In genomic region chr18:36887055-36887570, GRCh38 we compare ENCODE assay signal across 17 cellular contexts. TPM values are rescaled to one million over a fixed set of nuclear protein-coding genes. Genes with fewer than 3 reads are reported as not detected.
DNase-seq lines count a peak whose midpoint lies in the region; ATAC-seq, FAIRE-seq and TF ChIP-seq lines count a peak whose summit lies in the region.
"Had no signal": no experiment of that assay in that cellular context is flagged by ENCODE, and none has a peak within 500 bp of the region (broad histone marks: within the 10 kb centered on the region; RNA-seq: fewer than 3 reads in every experiment).

No MANE protein-coding gene starts in this region.

- TF ChIP-seq CTCF in H9 (conservative IDR thresholded peaks at IDR 0.05): no peak
- no peak for TF ChIP-seq CTCF in endothelial cell of umbilical vein (IDR thresholded peaks at IDR 0.05; ENCODE audit: extremely low read depth in 1 of 2, insufficient read depth in 1 of 2, low read depth in 1 of 2, low read length in 2 of 2)
- TF ChIP-seq CTCF in upper lobe of left lung (IDR thresholded peaks at IDR 0.05): no peak
- TF ChIP-seq CTCF in brain microvascular endothelial cell (IDR thresholded peaks at IDR 0.05; ENCODE audit: low read depth, low read length, missing control alignments): no peak

- no peak overlapping the region for H4K5ac ChIP-seq in H9 (ENCODE audit: insufficient read length, low read depth, low read length)

- POLR2A ChIA-PET in endothelial cell of umbilical vein (lab: Charles Lee): no interaction called here

- TF ChIP-seq POLR2A in endothelial cell of umbilical vein (IDR thresholded peaks at IDR 0.05; ENCODE audit: low read depth, low read length): no peak
- TF ChIP-seq POLR2A in upper lobe of left lung (IDR thresholded peaks at IDR 0.05): no peak

- H3K4me3 ChIP-seq in SK-N-MC (no peak overlapping the region), endothelial cell of umbilical vein (replicated peaks in 1 of 3; ENCODE audit: insufficient read depth in 1 of 3, low read depth in 1 of 3, low read length in 3 of 3) (no peak overlapping the region), upper lobe of left lung (no peak overlapping the region), brain microvascular endothelial cell (ENCODE audit: low read depth, low read length) (no peak overlapping the region), SJCRH30 (no peak overlapping the region)

- H3K4ac ChIP-seq in H9 (ENCODE audit: low read depth, low read length): no peak overlapping the region

- H3K23me2 ChIP-seq in H9 (ENCODE audit: insufficient read length, low read depth, low read length, poor library complexity, severe bottlenecking): no peaks in the 10 kb centered on the region

- FAIRE-seq in endothelial cell of umbilical vein (lab: Jason Lieb, UNC): no peak
- FAIRE-seq: H54, RCC 7860 had no signal

- intact Hi-C loops in endothelial cell of umbilical vein (cut with micrococcal nuclease): no loop called here

- H4K91ac ChIP-seq in H9 (ENCODE audit: insufficient read length, low read depth, low read length): no peak overlapping the region

- in situ Hi-C loops in brain microvascular endothelial cell (cut with HindIII; ENCODE audit: low pct_ligation_motif_present, low sequenced_read_pairs): no loop called here

- H4K20me1 ChIP-seq in H9 (ENCODE audit: control insufficient read depth, insufficient read depth, insufficient read length) (no peaks in the 10 kb centered on the region), endothelial cell of umbilical vein (replicated peaks; ENCODE audit: control insufficient read depth, extremely low read depth, insufficient read depth, low read length) (no peaks in the 10 kb centered on the region)

- no peak overlapping the region for H2AK5ac ChIP-seq in H9 (ENCODE audit: insufficient read length, low read length)

- no peaks in the 10 kb centered on the region for H3K9me3 Mint-ChIP-seq in H9

- CTCF ChIA-PET in endothelial cell of umbilical vein (lab: Charles Lee): interaction anchor here (1.5 kb wide), 1 partner anchor 12 kb away, joined by 4 read pairs; no protein-coding TSS in a partner anchor

- H3K9me3 ChIP-seq in H9 (ENCODE audit: control insufficient read depth, low read depth, low read length) (no peaks in the 10 kb centered on the region), SK-N-MC (ENCODE audit: low read depth, low read length) (no peaks in the 10 kb centered on the region), endothelial cell of umbilical vein (replicated peaks; ENCODE audit: control insufficient read depth, insufficient read depth, low read length) (no peaks in the 10 kb centered on the region), upper lobe of left lung (no peaks in the 10 kb centered on the region), SJCRH30 (replicated peaks) (no peaks in the 10 kb centered on the region)

- dilution Hi-C loops in endothelial cell of umbilical vein (cut with MboI; ENCODE audit: extremely low pct_ligation_motif_present, low sequenced_read_pairs): no loop called here

- H2BK120ac ChIP-seq in H9 (ENCODE audit: low read depth, low read length, poor library complexity, severe bottlenecking): no peak overlapping the region

- H3K4me3 Mint-ChIP-seq in H9: no peak overlapping the region
- H3K4me3 Mint-ChIP-seq: B cell had no signal

- H3K23ac ChIP-seq in H9 (ENCODE audit: insufficient read length, low read depth, low read length): no peak overlapping the region

- peaks cover 22 to 26% of the 10 kb centered on the region in 2 experiments for H3K4me1 Mint-ChIP-seq in H9

- no peak overlapping the region for H2BK5ac ChIP-seq in H9 (ENCODE audit: insufficient read length, low read length)

- H3K27me3 ChIP-seq in H9 (ENCODE audit: insufficient read depth, low read length): no peaks in the 10 kb centered on the region
- no peaks in the 10 kb centered on the region for H3K27me3 ChIP-seq in endothelial cell of umbilical vein (ENCODE audit: control insufficient read depth in 2 of 2, insufficient read depth in 2 of 2, low read length in 2 of 2)
- H3K27me3 ChIP-seq in upper lobe of left lung: no peaks in the 10 kb centered on the region
- H3K27me3 ChIP-seq in brain microvascular endothelial cell (replicated peaks): no peaks in the 10 kb centered on the region
- H3K27me3 ChIP-seq in SJCRH30: no peaks in the 10 kb centered on the region

- H3K4me2 ChIP-seq in H9 (ENCODE audit: insufficient read depth, insufficient read length, low read length): no peak overlapping the region
- no peak overlapping the region for H3K4me2 ChIP-seq in endothelial cell of umbilical vein (ENCODE audit: insufficient read depth, low read length)
- H3K4me2 ChIP-seq: KMS-11 had no signal

- no peak overlapping the region for H3K18ac ChIP-seq in H9 (ENCODE audit: insufficient read length, low read depth, low read length)

- H3K27ac ChIP-seq in H9 (ENCODE audit: insufficient read length, low read depth, low read length): no peak overlapping the region
- peak overlapping the region; percentile 67 for H3K27ac ChIP-seq in SK-N-MC
- H3K27ac ChIP-seq in endothelial cell of umbilical vein (ENCODE audit: insufficient read depth, low read depth, low read length): no peak overlapping the region
- peak overlapping the region in 3 of 4 donors; percentile 41 to 63 (median 53) for H3K27ac ChIP-seq in upper lobe of left lung
- no peak overlapping the region for H3K27ac ChIP-seq in brain microvascular endothelial cell
- no peak overlapping the region for H3K27ac ChIP-seq in SJCRH30
- H3K27ac ChIP-seq: KMS-11 had no signal

- H2BK20ac ChIP-seq in H9 (ENCODE audit: low read depth, low read length, poor library complexity, severe bottlenecking): no peak overlapping the region

- H3K79me2 ChIP-seq in H9 (ENCODE audit: insufficient read depth, low read length) (no peaks in the 10 kb centered on the region), endothelial cell of umbilical vein (ENCODE audit: control insufficient read depth, insufficient read depth, low read length) (no peaks in the 10 kb centered on the region)

- no peak overlapping the region for H3K9ac ChIP-seq in H9 (ENCODE audit: extremely low read depth, insufficient read length, low read length)
- no peak overlapping the region for H3K9ac ChIP-seq in SK-N-MC (ENCODE audit: insufficient read length)
- H3K9ac ChIP-seq in endothelial cell of umbilical vein (replicated peaks; ENCODE audit: extremely low read depth, insufficient read depth, low read length): no peak overlapping the region
- H3K9ac ChIP-seq: KMS-11 had no signal

- H2BK12ac ChIP-seq in H9 (ENCODE audit: insufficient read length, low read depth, low read length): no peak overlapping the region

- peak overlapping the region; percentile 53 to 93 (median 71); a peak in 5 of 7 replicates for H3K27ac Mint-ChIP-seq in H9
- H3K27ac Mint-ChIP-seq: B cell had no signal

- ATAC-seq in upper lobe of left lung (ENCODE audit: low FRiP score in 2 of 2): peak in 1 of 2 donors; percentile 65

- H2AFZ ChIP-seq in H9 (ENCODE audit: low read length) (no peak overlapping the region), endothelial cell of umbilical vein (ENCODE audit: low read depth, low read length) (no peak overlapping the region)

- no peak overlapping the region for H3K56ac ChIP-seq in H9 (ENCODE audit: insufficient read length, low read depth, low read length)

- no peak overlapping the region for H4K8ac ChIP-seq in H9 (replicated peaks; ENCODE audit: insufficient read length, low read depth, low read length)

- DNase-seq in H9: no peak
- DNase-seq in SK-N-MC (ENCODE audit: low read depth, low spot score): no peak
- DNase-seq in endothelial cell of umbilical vein (ENCODE audit: low read depth, low spot score): peak; percentile 46
- no peak for DNase-seq in upper lobe of left lung
- no peak for DNase-seq in AG08396 (ENCODE audit: low spot score)
- no peak for DNase-seq in brain microvascular endothelial cell
- no peak for DNase-seq in SJCRH30
- DNase-seq: NCI-H1105, NCI-H2081 treated with DMSO at 0.1 percent for 48 hours, NCI-H2171 treated with DMSO at 0.1 percent for 48 hours, NCI-H446, NCI-H526, OCI-M1 had no signal

- H3K79me1 ChIP-seq in H9 (ENCODE audit: insufficient read depth, low read depth, low read length, poor library complexity, severe bottlenecking): no peaks in the 10 kb centered on the region

- no peak overlapping the region for H2BK15ac ChIP-seq in H9 (ENCODE audit: low read depth, low read length)

- no peaks in the 10 kb centered on the region for H3K27me3 Mint-ChIP-seq in H9 (ENCODE audit: low read depth)
- H3K27me3 Mint-ChIP-seq: B cell had no signal

- no peaks in the 10 kb centered on the region for H3K36me3 Mint-ChIP-seq in H9 (ENCODE audit: insufficient read depth in 1 of 3, low read depth in 3 of 3)

- no peaks in the 10 kb centered on the region for H3K9me1 ChIP-seq in endothelial cell of umbilical vein (replicated peaks; ENCODE audit: control insufficient read depth, extremely low read depth, insufficient read depth, low read length)

- H3K14ac ChIP-seq in H9 (ENCODE audit: insufficient read depth, low read length): no peak overlapping the region

- H3K4me1 ChIP-seq in H9 (ENCODE audit: insufficient read depth, low read length): no peaks in the 10 kb centered on the region
- H3K4me1 ChIP-seq in endothelial cell of umbilical vein (ENCODE audit: control insufficient read depth, extremely low read depth, insufficient read depth, low read length): peaks cover 10% of the 10 kb centered on the region
- H3K4me1 ChIP-seq in upper lobe of left lung: peaks cover 0 to 8% (median 7%) of the 10 kb centered on the region in 4 donors
- no peaks in the 10 kb centered on the region; the same call in 1 of the 2 replicates for H3K4me1 ChIP-seq in SJCRH30

- no peak overlapping the region for H3T11ph ChIP-seq in H9 (ENCODE audit: low read length)

- no TSS peak for BruUV-seq in endothelial cell of umbilical vein (replicated peaks; lab: Mats Ljungman, UMichigan)

- no peak for TF ChIP-seq EP300 in upper lobe of left lung (IDR thresholded peaks at IDR 0.05)

- no peaks in the 10 kb centered on the region for H3K36me3 ChIP-seq in SK-N-MC (ENCODE audit: insufficient read depth, low read length)
- no peaks in the 10 kb centered on the region for H3K36me3 ChIP-seq in endothelial cell of umbilical vein (ENCODE audit: control insufficient read depth in 2 of 2, extremely low read depth in 1 of 2, insufficient read depth in 2 of 2, low read length in 2 of 2)
- no peaks in the 10 kb centered on the region for H3K36me3 ChIP-seq in upper lobe of left lung
- no peaks in the 10 kb centered on the region for H3K36me3 ChIP-seq in brain microvascular endothelial cell (replicated peaks)
- no peaks in the 10 kb centered on the region for H3K36me3 ChIP-seq in SJCRH30

RNA-seq across cellular contexts. Expression of gene KIAA1328, which starts 58.2 kb away (rescaled TPM):
- total RNA-seq in H9 (2021) (4.9 and 5.8 TPM in 2 replicates), endothelial cell of umbilical vein (6.3 and 6.5 TPM in 2 replicates), upper lobe of left lung (10 to 100 TPM; 10.6 to 66.0 (median 28.8) TPM)
- polyA plus RNA-seq in endothelial cell of umbilical vein: 2.0 and 2.7 TPM in 2 replicates
- 2.7 and 2.9 TPM in 2 replicates for polyA plus RNA-seq in endothelial cell of umbilical vein (2011; cell fraction: cytosol; rRNA removed)
- 10.5 and 12.3 TPM in 2 replicates for polyA plus RNA-seq in endothelial cell of umbilical vein (2011; cell fraction: nucleus; rRNA removed)
- polyA plus RNA-seq in endothelial cell of umbilical vein (2012): 3.6 and 3.8 TPM in 2 replicates
- 8.3 and 9.3 TPM in 2 replicates for polyA minus RNA-seq in endothelial cell of umbilical vein
- 7.7 TPM for polyA minus RNA-seq in endothelial cell of umbilical vein (2011; cell fraction: cytosol; rRNA and poly(A)+ RNA removed)
- 23.5 and 32.6 TPM in 2 replicates for polyA minus RNA-seq in endothelial cell of umbilical vein (2011; cell fraction: nucleus; rRNA and poly(A)+ RNA removed)
- 3.3 and 5.5 TPM in 2 replicates for total RNA-seq in SJCRH30 (2014; rRNA removed; shearing (Covaris generic))

RNA-seq across cellular contexts. Expression of gene TPGS2, which starts 58.3 kb away (rescaled TPM):
- total RNA-seq in H9 (2021) (139 and 147 TPM in 2 replicates), endothelial cell of umbilical vein (148 and 150 TPM in 2 replicates), upper lobe of left lung (100 to 1,000 TPM in 3 of 6 donors, 10 to 100 TPM in 3; 63.6 to 133 (median 94.9) TPM)
- polyA plus RNA-seq in endothelial cell of umbilical vein: 232 and 279 TPM in 2 replicates
- 269 and 313 TPM in 2 replicates for polyA plus RNA-seq in endothelial cell of umbilical vein (2011; cell fraction: cytosol; rRNA removed)
- 108 and 113 TPM in 2 replicates for polyA plus RNA-seq in endothelial cell of umbilical vein (2011; cell fraction: nucleus; rRNA removed)
- 178 and 199 TPM in 2 replicates for polyA plus RNA-seq in endothelial cell of umbilical vein (2012)
- 294 and 298 TPM in 2 replicates for polyA minus RNA-seq in endothelial cell of umbilical vein
- 120 TPM for polyA minus RNA-seq in endothelial cell of umbilical vein (2011; cell fraction: cytosol; rRNA and poly(A)+ RNA removed)
- polyA minus RNA-seq in endothelial cell of umbilical vein (2011; cell fraction: nucleus; rRNA and poly(A)+ RNA removed): 79.9 and 111 TPM in 2 replicates
- 91.6 and 99.3 TPM in 2 replicates for total RNA-seq in SJCRH30 (2014; rRNA removed; shearing (Covaris generic))

Comparison
In these comparisons a context has a peak if more than half of its experiments do, and no peak if none do; other contexts are left out.
1. H3K27ac ChIP-seq: peak in SK-N-MC (single experiment) and upper lobe of left lung (3 of 4); none in H9 (single experiment), endothelial cell of umbilical vein (single experiment), brain microvascular endothelial cell (single experiment) and SJCRH30 (single experiment).